Comparison of ENCODE assay signal across 18 cellular contexts in the genomic region with DNA sequence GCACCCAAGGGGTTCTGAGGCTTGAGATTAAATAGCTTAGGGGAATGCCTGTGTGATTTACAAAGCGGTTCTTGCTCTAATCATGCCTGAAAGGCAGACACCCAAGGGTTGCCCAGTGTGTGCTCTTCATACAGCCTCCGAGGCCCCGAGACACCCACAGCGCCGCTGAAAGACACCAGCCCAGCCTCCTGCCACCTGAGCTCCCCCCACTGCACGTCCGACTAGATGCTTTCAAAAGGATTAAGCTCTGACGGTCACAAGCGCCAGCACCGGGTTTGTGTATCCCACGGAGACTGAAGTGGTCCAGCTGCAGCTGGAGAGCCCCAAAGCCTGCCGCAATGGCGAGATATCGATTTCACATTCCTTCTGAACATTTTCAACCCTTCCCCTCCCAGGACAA. TPM values are rescaled to one million over a fixed set of nuclear protein-coding genes. Genes with fewer than 3 reads are reported as not detected.
DNase-seq lines count a peak whose midpoint lies in the region; ATAC-seq and TF ChIP-seq lines count a peak whose summit lies in the region.
"Had no signal": no experiment of that assay in that cellular context is flagged by ENCODE, and none has a peak within 500 bp of the region (broad histone marks: within the 10 kb centered on the region; RNA-seq: fewer than 3 reads in every experiment).

No MANE protein-coding gene starts in this region.

- peaks cover 58% of the 10 kb centered on the region for H3K36me3 Mint-ChIP-seq in WTC11
- H3K36me3 Mint-ChIP-seq in stimulated activated effector memory CD8-positive, alpha-beta T cell treated with anti-CD3 and anti-CD28 coated beads, Interleukin-12 subunit alpha, Interleukin-12 subunit beta, amount 100 ng/mL, for 72 hours = no peaks in the 10 kb centered on the region
- H3K36me3 Mint-ChIP-seq: activated CD8-positive, alpha-beta memory T cell treated with anti-CD3 and anti-CD28 coated beads, Interleukin-2, amount 10 ng/mL, durations not matched to agents 7 days and 5 days had no signal

- H3K9me3 Mint-ChIP-seq in WTC11 = no peaks in the 10 kb centered on the region
- H3K9me3 Mint-ChIP-seq in stimulated activated effector memory CD8-positive, alpha-beta T cell treated with anti-CD3 and anti-CD28 coated beads, Interleukin-12 subunit alpha, Interleukin-12 subunit beta, amount 100 ng/mL, for 72 hours = no peaks in the 10 kb centered on the region

- DNase-seq in DMS53 (lab: John Stamatoyannopoulos, UW) (peak; percentile 36), DMS53 treated with DMSO at 0.1 percent for 48 hours (lab: John Stamatoyannopoulos, UW; ENCODE audit: unreplicated experiment) (no peak), NCI-H2227 (lab: John Stamatoyannopoulos, UW; ENCODE audit: unreplicated experiment) (peak; percentile 70), WTC11 (ENCODE audit: low spot score) (no peak), sciatic nerve (ENCODE audit: low spot score) (no peak), GM03348 (ENCODE audit: low spot score) (no peak), foreskin fibroblast (no peak)
- DNase-seq in stimulated activated effector memory CD8-positive, alpha-beta T cell treated with anti-CD3 and anti-CD28 coated beads, Interleukin-12 subunit alpha, Interleukin-12 subunit beta, amount 100 ng/mL, for 72 hours (ENCODE audit: low spot score in 2 of 2) = no peak
- DNase-seq: activated CD8-positive, alpha-beta memory T cell treated with anti-CD3 and anti-CD28 coated beads, Interleukin-2, amount 10 ng/mL, durations not matched to agents 7 days and 5 days; activated gamma-delta T cell; anterior cingulate cortex; cortex of kidney; erythroblast; kidney glomerular epithelial cell; NCI-H446 treated with DMSO at 0.1 percent for 48 hours; pancreas had no signal

- H3K27me3 Mint-ChIP-seq in WTC11 (ENCODE audit: low read depth) = no peaks in the 10 kb centered on the region

- no peak for ATAC-seq in WTC11
- peak; percentile 36 for ATAC-seq in sciatic nerve
- no peak for ATAC-seq in stimulated activated effector memory CD8-positive, alpha-beta T cell treated with anti-CD3 and anti-CD28 coated beads, Interleukin-12 subunit alpha, Interleukin-12 subunit beta, amount 100 ng/mL, for 72 hours
- ATAC-seq: activated CD8-positive, alpha-beta memory T cell treated with anti-CD3 and anti-CD28 coated beads, Interleukin-2, amount 10 ng/mL, durations not matched to agents 7 days and 5 days; pancreas had no signal

- TF ChIP-seq CTCF in WTC11 (IDR thresholded peaks at IDR 0.05) (no peak), foreskin fibroblast (IDR thresholded peaks at IDR 0.05; ENCODE audit: low read depth, low read length) (no peak)

- no peak overlapping the region for H3K4me3 ChIP-seq in foreskin fibroblast (ENCODE audit: low read depth in 1 of 2, low read length in 2 of 2)
- H3K4me3 ChIP-seq: pancreas had no signal

- H3K4me3 Mint-ChIP-seq in WTC11 = no peak overlapping the region; the same call in 1 of the 2 replicates
- no peak overlapping the region for H3K4me3 Mint-ChIP-seq in stimulated activated effector memory CD8-positive, alpha-beta T cell treated with anti-CD3 and anti-CD28 coated beads, Interleukin-12 subunit alpha, Interleukin-12 subunit beta, amount 100 ng/mL, for 72 hours
- H3K4me3 Mint-ChIP-seq: activated CD8-positive, alpha-beta memory T cell treated with anti-CD3 and anti-CD28 coated beads, Interleukin-2, amount 10 ng/mL, durations not matched to agents 7 days and 5 days had no signal

- CTCF ChIA-PET in WTC11 (lab: Charles Lee) = interaction anchor here (0.8 to 4.2 kb wide), 11 partner anchors 10 to 74 kb away, joined by 3 to 35 read pairs (median 4); no protein-coding TSS in a partner anchor

- intact Hi-C loops in sciatic nerve (cut with DNase I) = no loop called here

- H3K4me1 Mint-ChIP-seq in WTC11 = peaks cover 46% of the 10 kb centered on the region
- H3K4me1 Mint-ChIP-seq in stimulated activated effector memory CD8-positive, alpha-beta T cell treated with anti-CD3 and anti-CD28 coated beads, Interleukin-12 subunit alpha, Interleukin-12 subunit beta, amount 100 ng/mL, for 72 hours = peaks cover 12% of the 10 kb centered on the region

- POLR2A ChIA-PET in WTC11 (lab: Charles Lee) = interaction anchor here (0.6 to 0.8 kb wide), 2 partner anchors 14 to 52 kb away, joined by 3 to 6 read pairs; no protein-coding TSS in a partner anchor

- H3K27ac Mint-ChIP-seq in WTC11 = peak overlapping the region; percentile 83
- no peak overlapping the region for H3K27ac Mint-ChIP-seq in stimulated activated effector memory CD8-positive, alpha-beta T cell treated with anti-CD3 and anti-CD28 coated beads, Interleukin-12 subunit alpha, Interleukin-12 subunit beta, amount 100 ng/mL, for 72 hours
- H3K27ac Mint-ChIP-seq: activated CD8-positive, alpha-beta memory T cell treated with anti-CD3 and anti-CD28 coated beads, Interleukin-2, amount 10 ng/mL, durations not matched to agents 7 days and 5 days had no signal

TF ChIP-seq in WTC11, 78 proteins besides CTCF, POLR2A, EP300 and RAD21:
- TF ChIP-seq TEAD1 (CRISPR knock-in tag; IDR thresholded peaks at IDR 0.05) (peak; percentile 34; the same call in 1 of the 2 replicates), ZNF423 (CRISPR knock-in tag; IDR thresholded peaks at IDR 0.05) (peak; percentile 56; the same call in 1 of the 2 replicates)
- TF ChIP-seq, protein P1, sequence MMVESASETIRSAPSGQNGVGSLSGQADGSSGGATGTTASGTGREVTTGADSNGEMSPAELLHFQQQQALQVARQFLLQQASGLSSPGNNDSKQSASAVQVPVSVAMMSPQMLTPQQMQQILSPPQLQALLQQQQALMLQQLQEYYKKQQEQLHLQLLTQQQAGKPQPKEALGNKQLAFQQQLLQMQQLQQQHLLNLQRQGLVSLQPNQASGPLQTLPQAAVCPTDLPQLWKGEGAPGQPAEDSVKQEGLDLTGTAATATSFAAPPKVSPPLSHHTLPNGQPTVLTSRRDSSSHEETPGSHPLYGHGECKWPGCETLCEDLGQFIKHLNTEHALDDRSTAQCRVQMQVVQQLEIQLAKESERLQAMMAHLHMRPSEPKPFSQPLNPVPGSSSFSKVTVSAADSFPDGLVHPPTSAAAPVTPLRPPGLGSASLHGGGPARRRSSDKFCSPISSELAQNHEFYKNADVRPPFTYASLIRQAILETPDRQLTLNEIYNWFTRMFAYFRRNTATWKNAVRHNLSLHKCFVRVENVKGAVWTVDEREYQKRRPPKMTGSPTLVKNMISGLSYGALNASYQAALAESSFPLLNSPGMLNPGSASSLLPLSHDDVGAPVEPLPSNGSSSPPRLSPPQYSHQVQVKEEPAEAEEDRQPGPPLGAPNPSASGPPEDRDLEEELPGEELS (CRISPR knock-in tag; IDR thresholded peaks at IDR 0.05) = no peak
TF ChIP-seq in WTC11: peak in this region for 2.

RNA-seq across cellular contexts. Expression of a gene that starts 50.3 kb away (rescaled TPM):
- total RNA-seq in WTC11 (2021) (0.18 to 0.39 TPM (median 0.37 TPM) in 3 replicates), sciatic nerve (not detected)
- total RNA-seq: activated CD8-positive, alpha-beta memory T cell treated with anti-CD3 and anti-CD28 coated beads, Interleukin-2, amount 10 ng/mL, durations not matched to agents 7 days and 5 days; RPMI7951; T-helper 1 cell treated with Interleukin-12 subunit alpha and Interleukin-12 subunit beta and Interleukin-4 antibody, amounts not matched to agents 30 ng/mL and 1 ng/mL, for 36 hours had no signal

RNA-seq across cellular contexts. Expression of a gene that starts 54.4 kb away (rescaled TPM):
- total RNA-seq in WTC11 (2021) (59.1 to 72.9 TPM (median 66.0 TPM) in 3 replicates), sciatic nerve (14.8 TPM)
- total RNA-seq: T-helper 1 cell treated with Interleukin-12 subunit alpha and Interleukin-12 subunit beta and Interleukin-4 antibody, amounts not matched to agents 30 ng/mL and 1 ng/mL, for 36 hours had no signal

Comparison
In these comparisons a context has a peak if more than half of its experiments do, and no peak if none do; other contexts are left out.
1. DNase-seq: peak in DMS53 (single experiment) and NCI-H2227 (single experiment); none in DMS53 treated with DMSO at 0.1 percent for 48 hours (single experiment), WTC11 (single experiment), sciatic nerve (single experiment), GM03348 (single experiment), foreskin fibroblast (0 of 2) and stimulated activated effector memory CD8-positive, alpha-beta T cell treated with anti-CD3 and anti-CD28 coated beads, Interleukin-12 subunit alpha, Interleukin-12 subunit beta, amount 100 ng/mL, for 72 hours (0 of 2).